ENCODE assay signal across 28 cellular contexts in genomic region chr21:38995071-38995669, GRCh38.
DNase-seq lines count a peak whose midpoint lies in the region; ATAC-seq and TF ChIP-seq lines count a peak whose summit lies in the region.
"Had no signal": no experiment of that assay in that cellular context is flagged by ENCODE, and none has a peak within 500 bp of the region (broad histone marks: within the 10 kb centered on the region; RNA-seq: fewer than 3 reads in every experiment).

No MANE protein-coding gene starts in this region.

- H2AK5ac ChIP-seq in mesendoderm (ENCODE audit: low read length) = no peak overlapping the region

- H3K27ac ChIP-seq in ascending aorta (peak overlapping the region; percentile 82 to 89), mesendoderm (ENCODE audit: low read depth, low read length) (peak overlapping the region; percentile 47), tibial artery (peak overlapping the region; percentile 54 to 69), PC-3 (ENCODE audit: low read length) (no peak overlapping the region)
- H3K27ac ChIP-seq: SJSA1 had no signal

- H3K4ac ChIP-seq in mesendoderm (ENCODE audit: low read depth, low read length) = no peak overlapping the region

- WGBS in mesendoderm (ENCODE audit: extremely low coverage, insufficient coverage, low lambda C conversion rate) = no CpG with 5 or more reads among the region's 13 CpGs

- no peaks in the 10 kb centered on the region for H4K20me1 ChIP-seq in PC-3 (ENCODE audit: low read length)

- H3K79me2 ChIP-seq in mesendoderm (ENCODE audit: control insufficient read depth, insufficient read depth, low read length) (no peaks in the 10 kb centered on the region), PC-3 (ENCODE audit: low read length) (no peaks in the 10 kb centered on the region)

- no peak overlapping the region for H2BK15ac ChIP-seq in mesendoderm (replicated peaks; ENCODE audit: low read depth)

- H3K9ac ChIP-seq in mesendoderm (ENCODE audit: low read length) (no peak overlapping the region), PC-3 (ENCODE audit: low read length) (no peak overlapping the region)

- intact Hi-C loops in ascending aorta (cut with DNase I) = no loop called here
- intact Hi-C loops in tibial artery (cut with DNase I; ENCODE audit: low total_unique reads) = no loop called here
- intact Hi-C loops in PC-3 (cut with micrococcal nuclease) = no loop called here

- H3K4me1 ChIP-seq in ascending aorta (peaks cover 11 to 46% of the 10 kb centered on the region in 2 donors), mesendoderm (ENCODE audit: control insufficient read depth, low read depth, low read length) (peaks cover 3% of the 10 kb centered on the region), tibial artery (peaks cover 0 to 34% (median 26%) of the 10 kb centered on the region in 4 donors), PC-3 (ENCODE audit: insufficient read depth, low read length) (peaks cover 19% of the 10 kb centered on the region)

- H3K4me3 ChIP-seq in ascending aorta (no peak overlapping the region), mesendoderm (ENCODE audit: low read length) (no peak overlapping the region), tibial artery (no peak overlapping the region), PC-3 (ENCODE audit: low read length) (no peak overlapping the region)
- H3K4me3 ChIP-seq: lung, right lobe of liver, SJSA1, tibial nerve had no signal

- CTCF ChIA-PET in PC-3 (lab: Charles Lee) = no interaction called here

- H3K4me2 ChIP-seq in mesendoderm (ENCODE audit: low read length) (no peak overlapping the region), PC-3 (ENCODE audit: low read length) (no peak overlapping the region)

- H3K18ac ChIP-seq in mesendoderm (ENCODE audit: low read length) = no peak overlapping the region

- H3K27me3 ChIP-seq in ascending aorta = no peaks in the 10 kb centered on the region
- no peaks in the 10 kb centered on the region for H3K27me3 ChIP-seq in mesendoderm (ENCODE audit: insufficient read depth, low read length, poor library complexity)
- no peaks in the 10 kb centered on the region for H3K27me3 ChIP-seq in tibial artery
- no peaks in the 10 kb centered on the region for H3K27me3 ChIP-seq in PC-3 (ENCODE audit: low read length)
- H3K27me3 ChIP-seq: right lobe of liver, SJSA1, tibial nerve had no signal

- H3K4me3 Mint-ChIP-seq in T-helper 2 cell treated with Interferon-gamma antibody and Interleukin-4, amounts not matched to agents 5 μg/mL and 100 μg/mL, for 36 hours = no peak overlapping the region
- H3K4me3 Mint-ChIP-seq: activated CD4-positive, alpha-beta memory T cell treated with anti-CD3 and anti-CD28 coated beads for 36 hours; activated T-cell treated with anti-CD3 and anti-CD28 coated beads, Interleukin-2, amount 50 U/mL, for 72 hours; T-cell had no signal

- H2BK120ac ChIP-seq in mesendoderm (ENCODE audit: low read depth, low read length) = no peak overlapping the region

- H4K5ac ChIP-seq in mesendoderm (ENCODE audit: low read length) = no peak overlapping the region

- H3K36me3 Mint-ChIP-seq in T-helper 2 cell treated with Interferon-gamma antibody and Interleukin-4, amounts not matched to agents 5 μg/mL and 100 μg/mL, for 36 hours (ENCODE audit: low read depth) = peaks cover 2% of the 10 kb centered on the region
- H3K36me3 Mint-ChIP-seq: activated CD4-positive, alpha-beta memory T cell treated with anti-CD3 and anti-CD28 coated beads for 36 hours; T-cell had no signal

- no peak overlapping the region for H3K56ac ChIP-seq in mesendoderm (ENCODE audit: low read length)

- H4K8ac ChIP-seq in mesendoderm (ENCODE audit: low read depth, low read length) = no peak overlapping the region

- H3K36me3 ChIP-seq in ascending aorta = no peaks in the 10 kb centered on the region
- no peaks in the 10 kb centered on the region for H3K36me3 ChIP-seq in mesendoderm (ENCODE audit: control insufficient read depth, insufficient read depth, low read length)
- no peaks in the 10 kb centered on the region for H3K36me3 ChIP-seq in tibial artery
- H3K36me3 ChIP-seq in PC-3 (ENCODE audit: low read depth, low read length) = no peaks in the 10 kb centered on the region
- H3K36me3 ChIP-seq: right lobe of liver, SJSA1, tibial nerve had no signal

- H3K4me1 Mint-ChIP-seq in T-helper 2 cell treated with Interferon-gamma antibody and Interleukin-4, amounts not matched to agents 5 μg/mL and 100 μg/mL, for 36 hours (ENCODE audit: low read depth) = peaks cover 28% of the 10 kb centered on the region
- H3K4me1 Mint-ChIP-seq: T-cell had no signal

- no peaks in the 10 kb centered on the region for H3K9me2 ChIP-seq in PC-3 (replicated peaks; ENCODE audit: low read length)

- BruUV-seq in PC-3 (replicated peaks; lab: Mats Ljungman, UMichigan) = no TSS peak

- no peak overlapping the region for H3K23ac ChIP-seq in mesendoderm (ENCODE audit: low read length)

- H3K9me3 Mint-ChIP-seq in T-helper 2 cell treated with Interferon-gamma antibody and Interleukin-4, amounts not matched to agents 5 μg/mL and 100 μg/mL, for 36 hours = no peaks in the 10 kb centered on the region
- H3K9me3 Mint-ChIP-seq: activated CD4-positive, alpha-beta memory T cell treated with anti-CD3 and anti-CD28 coated beads for 36 hours; activated T-cell treated with anti-CD3 and anti-CD28 coated beads, Interleukin-2, amount 50 U/mL, for 72 hours; T-cell had no signal

- H2AFZ ChIP-seq in PC-3 (ENCODE audit: low read length) = no peak overlapping the region

- no peaks in the 10 kb centered on the region for H3F3A ChIP-seq in PC-3 (ENCODE audit: low read length, unreplicated experiment)

- no peak for DNase-seq in T-helper 2 cell treated with Interferon-gamma antibody and Interleukin-4, amounts not matched to agents 5 μg/mL and 100 μg/mL, for 36 hours (ENCODE audit: low spot score)
- no peak for DNase-seq in T-helper 2 cell
- DNase-seq in ascending aorta (ENCODE audit: low spot score in 2 of 2) = no peak
- DNase-seq in mesendoderm = peak; percentile 51
- no peak for DNase-seq in tibial artery
- DNase-seq in PC-3 = no peak
- DNase-seq: 8988T; activated CD4-positive, alpha-beta memory T cell treated with anti-CD3 and anti-CD28 coated beads for 36 hours; activated T-cell treated with anti-CD3 and anti-CD28 coated beads, Interleukin-2, amount 50 U/mL, for 72 hours; caudate nucleus; dermis blood vessel endothelial cell; foreskin melanocyte; HCEC 1CT; kidney glomerular epithelial cell; NCI-H1092 treated with DMSO at 0.1 percent for 48 hours; NCI-H1694 treated with DMSO at 0.1 percent for 48 hours; NCI-H446; NCI-H748 treated with DMSO at 0.1 percent for 48 hours; posterior cingulate gyrus; right lobe of liver; stimulated activated CD4-positive, alpha-beta T cell treated with anti-CD3 and anti-CD28 coated beads, Interleukin-12 subunit alpha, Interleukin-12 subunit beta, amount 100 ng/mL, for 4 hours; stimulated activated CD4-positive, alpha-beta T cell treated with anti-CD3 and anti-CD28 coated beads, Interleukin-4, amount 100 ng/mL, for 1 hour; T-cell had no signal

- no peak overlapping the region for H2BK5ac ChIP-seq in mesendoderm (ENCODE audit: low read length)

- peak overlapping the region; percentile 5 for H3K27ac Mint-ChIP-seq in T-helper 2 cell treated with Interferon-gamma antibody and Interleukin-4, amounts not matched to agents 5 μg/mL and 100 μg/mL, for 36 hours
- H3K27ac Mint-ChIP-seq: activated CD4-positive, alpha-beta memory T cell treated with anti-CD3 and anti-CD28 coated beads for 36 hours; activated T-cell treated with anti-CD3 and anti-CD28 coated beads, Interleukin-2, amount 50 U/mL, for 72 hours; T-cell had no signal

- no peaks in the 10 kb centered on the region for H3K79me1 ChIP-seq in mesendoderm (ENCODE audit: low read length)

- H3K9me3 ChIP-seq in ascending aorta (no peaks in the 10 kb centered on the region), tibial artery (no peaks in the 10 kb centered on the region), PC-3 (ENCODE audit: low read length) (no peaks in the 10 kb centered on the region)
- H3K9me3 ChIP-seq: right lobe of liver, SJSA1, tibial nerve had no signal

- H3K27me3 Mint-ChIP-seq in T-helper 2 cell treated with Interferon-gamma antibody and Interleukin-4, amounts not matched to agents 5 μg/mL and 100 μg/mL, for 36 hours (ENCODE audit: low read depth) = no peaks in the 10 kb centered on the region

- no peak for TF ChIP-seq CTCF in ascending aorta (IDR thresholded peaks at IDR 0.05)
- no peak for TF ChIP-seq CTCF in tibial artery (IDR thresholded peaks at IDR 0.05)
- TF ChIP-seq CTCF in PC-3 (conservative IDR thresholded peaks at IDR 0.05; ENCODE audit: low read depth, low read length) = no peak

- POLR2A ChIA-PET in PC-3 (lab: Charles Lee; ENCODE audit: unreplicated experiment) = no interaction called here

- ATAC-seq in PC-3 = no peak
- no peak for ATAC-seq in GM21423 (IDR thresholded peaks at IDR 0.05; ENCODE audit: unreplicated experiment)
- no peak for ATAC-seq in HG02885 (IDR thresholded peaks at IDR 0.05; ENCODE audit: poor library complexity, unreplicated experiment)
- ATAC-seq: activated T-cell treated with anti-CD3 and anti-CD28 coated beads, Interleukin-2, amount 50 U/mL, for 72 hours; right lobe of liver; T-cell had no signal
